In genomic region chr18:55488473-55488872, GRCh38 we compare ENCODE assay signal across 15 cellular contexts.
DNase-seq lines count a peak whose midpoint lies in the region; ATAC-seq and TF ChIP-seq lines count a peak whose summit lies in the region.
"Had no signal": no experiment of that assay in that cellular context is flagged by ENCODE, and none has a peak within 500 bp of the region (broad histone marks: within the 10 kb centered on the region; RNA-seq: fewer than 3 reads in every experiment).

No MANE protein-coding gene starts in this region.

- TF ChIP-seq CTCF in Loucy (conservative IDR thresholded peaks at IDR 0.05; ENCODE audit: low read length) = no peak
- no peak for TF ChIP-seq CTCF in OCI-LY1 (IDR thresholded peaks at IDR 0.05; ENCODE audit: low read length)
- TF ChIP-seq CTCF in glutamatergic neuron (IDR thresholded peaks at IDR 0.05; ENCODE audit: partially characterized antibody, unreplicated experiment) = no peak

- ATAC-seq in GM18867 (IDR thresholded peaks at IDR 0.05; ENCODE audit: unreplicated experiment) = no peak
- ATAC-seq: Panc1 had no signal

- H3K79me2 ChIP-seq in Loucy (ENCODE audit: insufficient read depth, low read length) = peaks cover 16% of the 10 kb centered on the region; the same call in 1 of the 2 replicates
- peaks cover 32% of the 10 kb centered on the region for H3K79me2 ChIP-seq in OCI-LY1 (ENCODE audit: insufficient read depth, low read length)

- peaks cover 16% of the 10 kb centered on the region for H3K4me1 ChIP-seq in Loucy (ENCODE audit: insufficient read depth, low read length, poor library complexity, severe bottlenecking)
- H3K4me1 ChIP-seq in OCI-LY1 (ENCODE audit: insufficient read depth, low read length, severe bottlenecking) = peaks cover 98% of the 10 kb centered on the region
- H3K4me1 ChIP-seq in iPS-18a (ENCODE audit: control insufficient read depth, low read depth, low read length) = peaks cover 61% of the 10 kb centered on the region

- no peaks in the 10 kb centered on the region for H3K36me3 ChIP-seq in Loucy (ENCODE audit: insufficient read depth, low read length)
- no peaks in the 10 kb centered on the region for H3K36me3 ChIP-seq in OCI-LY1 (ENCODE audit: insufficient read depth, low read length)
- H3K36me3 ChIP-seq in iPS-18a (ENCODE audit: control insufficient read depth, low read depth, low read length) = no peaks in the 10 kb centered on the region
- H3K36me3 ChIP-seq: esophagus muscularis mucosa, neutrophil, stomach had no signal

- H2AFZ ChIP-seq in Loucy (ENCODE audit: low read length) = no peak overlapping the region
- no peak overlapping the region for H2AFZ ChIP-seq in OCI-LY1 (ENCODE audit: low read length)

- H3K4me3 Mint-ChIP-seq in glutamatergic neuron (ENCODE audit: unreplicated experiment) = no peak overlapping the region

- no peaks in the 10 kb centered on the region for H3K9me3 ChIP-seq in Loucy (ENCODE audit: insufficient read depth, low read depth, low read length)
- H3K9me3 ChIP-seq in OCI-LY1 (ENCODE audit: low read length) = no peaks in the 10 kb centered on the region
- H3K9me3 ChIP-seq in iPS-18a (ENCODE audit: control insufficient read depth, low read depth, low read length) = no peaks in the 10 kb centered on the region
- H3K9me3 ChIP-seq: esophagus muscularis mucosa, neutrophil, stomach had no signal

- H3K9me3 Mint-ChIP-seq in glutamatergic neuron (ENCODE audit: unreplicated experiment) = peaks cover 1% of the 10 kb centered on the region

- no peaks in the 10 kb centered on the region for H3K36me3 Mint-ChIP-seq in glutamatergic neuron (ENCODE audit: unreplicated experiment)

- H3K27ac Mint-ChIP-seq in glutamatergic neuron (ENCODE audit: unreplicated experiment) = no peak overlapping the region

- H3K4me3 ChIP-seq in Loucy (ENCODE audit: low read length, poor library complexity, severe bottlenecking) = peak overlapping the region; percentile 53
- H3K4me3 ChIP-seq in OCI-LY1 (ENCODE audit: low read depth, low read length, poor library complexity, severe bottlenecking) = peak overlapping the region; percentile 26
- H3K4me3 ChIP-seq in iPS-18a (ENCODE audit: low read length) = peak overlapping the region; percentile 35
- H3K4me3 ChIP-seq: coronary artery, esophagus muscularis mucosa, stomach had no signal

- peaks cover 31% of the 10 kb centered on the region for H3K4me1 Mint-ChIP-seq in glutamatergic neuron (ENCODE audit: low read depth, unreplicated experiment)

- H3K27ac ChIP-seq in OCI-LY1 (ENCODE audit: low read depth, low read length, poor library complexity, severe bottlenecking) (peak overlapping the region; percentile 87), iPS-18a (ENCODE audit: low read length) (peak overlapping the region; percentile 78)
- H3K27ac ChIP-seq: coronary artery, esophagus muscularis mucosa, neutrophil, stomach had no signal

- H3K9me2 ChIP-seq in Loucy (replicated peaks; ENCODE audit: low read depth, low read length) = no peaks in the 10 kb centered on the region
- no peaks in the 10 kb centered on the region for H3K9me2 ChIP-seq in OCI-LY1 (ENCODE audit: low read depth, low read length)

- H3K4me2 ChIP-seq in Loucy (ENCODE audit: low read depth, low read length, poor library complexity, severe bottlenecking) (peak overlapping the region; percentile 70), OCI-LY1 (ENCODE audit: low read length) (peak overlapping the region; percentile 54)

- peak; percentile 69 for DNase-seq in ELF-1 (ENCODE audit: low read depth, low spot score)
- no peak for DNase-seq in HUDEP-2 (lab: John Stamatoyannopoulos, UW; ENCODE audit: unreplicated experiment in 76 of 76)
- DNase-seq in glutamatergic neuron = no peak
- no peak for DNase-seq in activated gamma-delta T cell treated with Interleukin-2 at 50 U/mL for 16 hours
- DNase-seq: activated CD4-positive, alpha-beta T cell treated with anti-CD3 and anti-CD28 coated beads, Interleukin-2, amount 50 U/mL, for 1 hour; mammary epithelial cell; stomach had no signal

- no peaks in the 10 kb centered on the region for H3K27me3 Mint-ChIP-seq in glutamatergic neuron (ENCODE audit: unreplicated experiment)

- H3F3A ChIP-seq in Loucy (ENCODE audit: low read depth) = no peaks in the 10 kb centered on the region
- H3F3A ChIP-seq in OCI-LY1 (ENCODE audit: insufficient read depth, low read length) = no peaks in the 10 kb centered on the region

- H3K27me3 ChIP-seq in Loucy (ENCODE audit: insufficient read depth, low read length, poor library complexity, severe bottlenecking) (no peaks in the 10 kb centered on the region), OCI-LY1 (ENCODE audit: insufficient read depth, low read length) (no peaks in the 10 kb centered on the region), iPS-18a (ENCODE audit: control insufficient read depth, insufficient read depth, low read length) (no peaks in the 10 kb centered on the region)
- H3K27me3 ChIP-seq: esophagus muscularis mucosa, neutrophil, stomach had no signal

- H4K20me1 ChIP-seq in Loucy (ENCODE audit: insufficient read depth, low read length, poor library complexity, severe bottlenecking) (no peaks in the 10 kb centered on the region), OCI-LY1 (ENCODE audit: insufficient read depth, low read length) (no peaks in the 10 kb centered on the region)

- peak overlapping the region; percentile 33 for H3K9ac ChIP-seq in Loucy (ENCODE audit: low read depth, low read length, poor library complexity, severe bottlenecking)
- H3K9ac ChIP-seq in OCI-LY1 (ENCODE audit: low read length) = peak overlapping the region; percentile 59
- H3K9ac ChIP-seq in iPS-18a (ENCODE audit: low read length) = peak overlapping the region; percentile 31
